Comparison of ENCODE assay signal across 12 cellular contexts in genomic region chr21:41564871-41565281, GRCh38. TPM values are rescaled to one million over a fixed set of nuclear protein-coding genes. Genes with fewer than 3 reads are reported as not detected.
DNase-seq lines count a peak whose midpoint lies in the region; ATAC-seq and TF ChIP-seq lines count a peak whose summit lies in the region.
"Had no signal": no experiment of that assay in that cellular context is flagged by ENCODE, and none has a peak within 500 bp of the region (broad histone marks: within the 10 kb centered on the region; RNA-seq: fewer than 3 reads in every experiment).

No MANE protein-coding gene starts in this region.

- H3K4me3 Mint-ChIP-seq in T-helper 17 cell: peak overlapping the region; percentile 57

- H3K27ac Mint-ChIP-seq in T-helper 17 cell: peak overlapping the region; percentile 60

- no peaks in the 10 kb centered on the region for H3K9me3 ChIP-seq in T-helper 17 cell (ENCODE audit: control insufficient read depth, low read length, poor library complexity, severe bottlenecking)
- H3K9me3 ChIP-seq: SJSA1, testis had no signal

- ATAC-seq in T-helper 17 cell (no peak), esophagus mucosa (peak; percentile 68), GM19463 (IDR thresholded peaks at IDR 0.05; ENCODE audit: unreplicated experiment) (no peak), GM21717 (IDR thresholded peaks at IDR 0.05; ENCODE audit: unreplicated experiment) (no peak)
- ATAC-seq: HCT116 had no signal

- H3K4me1 Mint-ChIP-seq in T-helper 17 cell: peaks cover 6% of the 10 kb centered on the region

- POLR2A ChIA-PET in HEK293T (lab: Yijun Ruan, JAX): no interaction called here

- H3K27me3 Mint-ChIP-seq in T-helper 17 cell: peaks cover 29% of the 10 kb centered on the region

- no peak overlapping the region for H3K4me3 ChIP-seq in skeletal muscle cell (ENCODE audit: low read depth, low read length)
- H3K4me3 ChIP-seq: SJSA1, testis had no signal

- CTCF ChIA-PET in HEK293T (lab: Yijun Ruan, JAX): interaction anchor here (0.7 kb wide), 1 partner anchor 45 kb away, joined by 3 read pairs; no protein-coding TSS in a partner anchor

- peaks cover 6% of the 10 kb centered on the region for H3K36me3 Mint-ChIP-seq in T-helper 17 cell (ENCODE audit: low read depth)

- DNase-seq in HEK293T (ENCODE audit: extremely low spot score): no peak
- no peak for DNase-seq in T-helper 17 cell
- DNase-seq in skeletal muscle cell (ENCODE audit: low read depth): peak; percentile 20
- no peak for DNase-seq in T-helper 9 cell
- DNase-seq: activated naive CD4-positive, alpha-beta T cell treated with anti-CD3 and anti-CD28 coated beads, Interleukin-2, amount 50 U/mL, for 16 hours; Karpas-422; testis had no signal

TF ChIP-seq in HEK293T, 16 proteins besides CTCF, POLR2A, EP300 and RAD21:
- TF ChIP-seq FOXA1 (IDR thresholded peaks at IDR 0.05): no peak
- no peak for TF ChIP-seq ELF4 (IDR thresholded peaks at IDR 0.05)
- peak; percentile 73 for TF ChIP-seq L3MBTL2 (conservative IDR thresholded peaks at IDR 0.05)

RNA-seq across cellular contexts. Expression of gene TMPRSS2, which starts 56.9 kb away (rescaled TPM):
- total RNA-seq in T-helper 17 cell (not detected), esophagus mucosa (41.6 TPM)
- total RNA-seq: SJSA1 had no signal

Comparison
In these comparisons a context has a peak if more than half of its experiments do, and no peak if none do; other contexts are left out.
1. RNA of gene TMPRSS2, which starts 56.9 kb away (total RNA-seq): 41.6 TPM in esophagus mucosa (single experiment); not detected in T-helper 17 cell; every median in the first group is over 10 times any median in the second.